In genomic region chr10:26475448-26475847, GRCh38 we compare ENCODE assay signal across 19 cellular contexts. TPM values are rescaled to one million over a fixed set of nuclear protein-coding genes. Genes with fewer than 3 reads are reported as not detected.
DNase-seq lines count a peak whose midpoint lies in the region; ATAC-seq and TF ChIP-seq lines count a peak whose summit lies in the region.
"Had no signal": no experiment of that assay in that cellular context is flagged by ENCODE, and none has a peak within 500 bp of the region (broad histone marks: within the 10 kb centered on the region; RNA-seq: fewer than 3 reads in every experiment).

No MANE protein-coding gene starts in this region.

- H3K4me1 ChIP-seq in esophagus muscularis mucosa (peaks cover 0 to 5% (median 0%) of the 10 kb centered on the region in 4 donors), tibial nerve (peaks cover 0 to 10% (median 6%) of the 10 kb centered on the region in 4 donors)

- 64% methylated on average over 3 of the region's 3 CpGs for WGBS in esophagus muscularis mucosa
- WGBS in tibial nerve, 2 donors = 62 to 74% methylated on average over 3 of the region's 3 CpGs

- peak overlapping the region; percentile 59 for H3K4me3 Mint-ChIP-seq in stimulated activated naive CD8-positive, alpha-beta T cell treated with anti-CD3 and anti-CD28 coated beads, Interleukin-15, Interleukin-2, amounts not matched to agents 100 ng/mL and 50 ng/mL, for 24 hours
- peak overlapping the region; percentile 85 for H3K4me3 Mint-ChIP-seq in T-helper 17 cell
- H3K4me3 Mint-ChIP-seq: neural crest cell had no signal

- intact Hi-C loops in esophagus muscularis mucosa (cut with DNase I) = no loop called here

- TF ChIP-seq CTCF in esophagus muscularis mucosa (IDR thresholded peaks at IDR 0.05) (no peak), tibial nerve (IDR thresholded peaks at IDR 0.05) (no peak)

- H3K27me3 ChIP-seq in esophagus muscularis mucosa (no peaks in the 10 kb centered on the region), tibial nerve (no peaks in the 10 kb centered on the region)

- H3K36me3 ChIP-seq in esophagus muscularis mucosa = no peaks in the 10 kb centered on the region
- H3K36me3 ChIP-seq in tibial nerve = no peaks in the 10 kb centered on the region

- H3K27ac ChIP-seq in esophagus muscularis mucosa (replicated peaks in 1 of 4) (no peak overlapping the region), tibial nerve (peak overlapping the region in 3 of 4 donors; percentile 17 to 40 (median 40))
- H3K27ac ChIP-seq: lower lobe of right lung, RWPE1 had no signal

- no peak for TF ChIP-seq POLR2A in esophagus muscularis mucosa (IDR thresholded peaks at IDR 0.05; ENCODE audit: low read depth)
- TF ChIP-seq POLR2A in tibial nerve (IDR thresholded peaks at IDR 0.05) = no peak

- peak overlapping the region; percentile 95 for H3K27ac Mint-ChIP-seq in stimulated activated naive CD8-positive, alpha-beta T cell treated with anti-CD3 and anti-CD28 coated beads, Interleukin-15, Interleukin-2, amounts not matched to agents 100 ng/mL and 50 ng/mL, for 24 hours
- H3K27ac Mint-ChIP-seq in T-helper 17 cell = peak overlapping the region; percentile 100

- H3K4me3 ChIP-seq in esophagus muscularis mucosa (no peak overlapping the region), tibial nerve (no peak overlapping the region)
- H3K4me3 ChIP-seq: lower lobe of right lung had no signal

- peaks cover 85% of the 10 kb centered on the region for H3K4me1 Mint-ChIP-seq in stimulated activated naive CD8-positive, alpha-beta T cell treated with anti-CD3 and anti-CD28 coated beads, Interleukin-15, Interleukin-2, amounts not matched to agents 100 ng/mL and 50 ng/mL, for 24 hours (ENCODE audit: low read depth)
- peaks cover 52% of the 10 kb centered on the region for H3K4me1 Mint-ChIP-seq in T-helper 17 cell
- H3K4me1 Mint-ChIP-seq: neural crest cell had no signal

- H3K27me3 Mint-ChIP-seq in stimulated activated naive CD8-positive, alpha-beta T cell treated with anti-CD3 and anti-CD28 coated beads, Interleukin-15, Interleukin-2, amounts not matched to agents 100 ng/mL and 50 ng/mL, for 24 hours = no peaks in the 10 kb centered on the region
- H3K27me3 Mint-ChIP-seq in T-helper 17 cell = no peaks in the 10 kb centered on the region

- H3K9me3 ChIP-seq in T-helper 17 cell (ENCODE audit: control insufficient read depth, low read length, poor library complexity, severe bottlenecking) = no peaks in the 10 kb centered on the region
- no peaks in the 10 kb centered on the region for H3K9me3 ChIP-seq in esophagus muscularis mucosa
- H3K9me3 ChIP-seq in tibial nerve = no peaks in the 10 kb centered on the region
- H3K9me3 ChIP-seq: lower lobe of right lung had no signal

- no peak for DNase-seq in stimulated activated naive CD8-positive, alpha-beta T cell treated with anti-CD3 and anti-CD28 coated beads, Interleukin-15, Interleukin-2, amounts not matched to agents 100 U/mL and 50 U/mL, for 24 hours
- DNase-seq in T-helper 17 cell (no peak), esophagus muscularis mucosa (ENCODE audit: extremely low spot score) (peak; percentile 17), tibial nerve (ENCODE audit: low spot score in 2 of 2) (no peak), kidney tubule cell (ENCODE audit: low spot score) (no peak), HuH-7.5 (ENCODE audit: low spot score) (no peak), HuH-7 (ENCODE audit: low spot score) (no peak)
- DNase-seq: caudate nucleus; DMS153; lower lobe of right lung; NCI-H1092; NCI-H2171; NCI-H82; right cardiac atrium; stimulated activated CD4-positive, alpha-beta T cell treated with anti-CD3 and anti-CD28 coated beads, Interleukin-2, amount 100 ng/mL, for 24 hours had no signal

- no peak for ATAC-seq in stimulated activated naive CD8-positive, alpha-beta T cell treated with anti-CD3 and anti-CD28 coated beads, Interleukin-15, Interleukin-2, amounts not matched to agents 100 U/mL and 50 U/mL, for 24 hours
- peak; percentile 59 for ATAC-seq in T-helper 17 cell
- ATAC-seq: lower lobe of right lung, right cardiac atrium had no signal

- no peaks in the 10 kb centered on the region for H3K9me3 Mint-ChIP-seq in stimulated activated naive CD8-positive, alpha-beta T cell treated with anti-CD3 and anti-CD28 coated beads, Interleukin-15, Interleukin-2, amounts not matched to agents 100 ng/mL and 50 ng/mL, for 24 hours
- H3K9me3 Mint-ChIP-seq: neural crest cell had no signal

- TF ChIP-seq EP300 in esophagus muscularis mucosa (IDR thresholded peaks at IDR 0.05) = no peak
- no peak for TF ChIP-seq EP300 in tibial nerve (IDR thresholded peaks at IDR 0.05)

- H3K36me3 Mint-ChIP-seq in stimulated activated naive CD8-positive, alpha-beta T cell treated with anti-CD3 and anti-CD28 coated beads, Interleukin-15, Interleukin-2, amounts not matched to agents 100 ng/mL and 50 ng/mL, for 24 hours (ENCODE audit: low read depth) = peaks cover 47% of the 10 kb centered on the region
- peaks cover 2% of the 10 kb centered on the region for H3K36me3 Mint-ChIP-seq in T-helper 17 cell (ENCODE audit: low read depth)

RNA-seq across cellular contexts. Expression of gene APBB1IP, which starts 37.3 kb away (rescaled TPM):
- total RNA-seq in T-helper 17 cell = 10 to 100 TPM; 73.9 to 77.1 TPM
- 1 to 10 TPM; 2.6 to 6.2 (median 5.1) TPM for total RNA-seq in esophagus muscularis mucosa
- total RNA-seq in tibial nerve = 1 to 10 TPM; 6.1 to 9.3 (median 7.9) TPM
- total RNA-seq: H1, neural crest cell had no signal

Comparison
In these comparisons a context has a peak if more than half of its experiments do, and no peak if none do; other contexts are left out.
1. H3K27ac ChIP-seq: peak in tibial nerve (3 of 4); none in esophagus muscularis mucosa (0 of 4).
2. RNA of gene APBB1IP, which starts 37.3 kb away (total RNA-seq): 73.9 to 77.1 TPM in T-helper 17 cell; 6.1 to 9.3 TPM in tibial nerve and 2.6 to 6.2 TPM in esophagus muscularis mucosa; every median in the first group is over 4 times any median in the second.